In genomic region chr2:120189189-120189588, GRCh38 we compare ENCODE assay signal across 22 cellular contexts.
"Had no signal": no experiment of that assay in that cellular context is flagged by ENCODE, and none has a peak within 500 bp of the region (broad histone marks: within the 10 kb centered on the region; RNA-seq: fewer than 3 reads in every experiment).

No MANE protein-coding gene starts in this region.

- H3K4me1 ChIP-seq: SJSA1 had no signal

- ATAC-seq: HepG2 had no signal

- H3K4me3 ChIP-seq: SJSA1, SK-N-MC had no signal

- DNase-seq: IMR-90, Kasumi-1, KG1, MM.1S, NCI-H1092 treated with DMSO at 0.1 percent for 48 hours, NCI-H1436, NCI-H187, NCI-H2029, NCI-H2081 treated with DMSO at 0.1 percent for 48 hours, NCI-H2171, NCI-H226, NCI-H446, NCI-H510A, NCI-H524 treated with DMSO at 0.1 percent for 48 hours, NCI-H69, NCI-H774, Right ventricle myocardium superior, RPMI8226, SIG-M5 had no signal

- H3K36me3 ChIP-seq: SJSA1 had no signal

- H3K27me3 ChIP-seq: SJSA1 had no signal

- H3K27ac ChIP-seq: SJSA1, SK-N-MC had no signal
